9 cellular contexts compared by ENCODE assay signal in genomic region chr17:7716299-7716886, GRCh38. TPM values are rescaled to one million over a fixed set of nuclear protein-coding genes. Genes with fewer than 3 reads are reported as not detected.
DNase-seq lines count a peak whose midpoint lies in the region; ATAC-seq lines count a peak whose summit lies in the region.
"Had no signal": no experiment of that assay in that cellular context is flagged by ENCODE, and none has a peak within 500 bp of the region (broad histone marks: within the 10 kb centered on the region; RNA-seq: fewer than 3 reads in every experiment).

No MANE protein-coding gene starts in this region.

- no peak for ATAC-seq in GM18520 (IDR thresholded peaks at IDR 0.05; ENCODE audit: unreplicated experiment)

- DNase-seq in NCI-H748 (lab: John Stamatoyannopoulos, UW; ENCODE audit: unreplicated experiment) (peak; percentile 64), NCI-H748 treated with DMSO at 0.1 percent for 48 hours (lab: John Stamatoyannopoulos, UW) (no peak), adipocyte (ENCODE audit: low read depth) (no peak), islet precursor cell (peak; percentile 54), mesenteric fat pad (ENCODE audit: low spot score) (no peak)
- DNase-seq in activated T-cell treated with anti-CD3 and anti-CD28 coated beads, Interleukin-2, amount 50 U/mL, for 48 hours, result no peak

- no peak overlapping the region for H3K27ac ChIP-seq in stomach smooth muscle (ENCODE audit: low read length)

- H3K9me3 ChIP-seq in adipocyte (ENCODE audit: control insufficient read depth, low read length) (no peaks in the 10 kb centered on the region), stomach smooth muscle (ENCODE audit: control insufficient read depth in 2 of 2, low read length in 2 of 2) (no peaks in the 10 kb centered on the region)

- H3K4me1 ChIP-seq in adipocyte (ENCODE audit: control insufficient read depth, insufficient read depth, low read length) (peaks cover 7% of the 10 kb centered on the region), stomach smooth muscle (ENCODE audit: control insufficient read depth, insufficient read depth, low read length) (peaks cover 19% of the 10 kb centered on the region)

- H3K27me3 ChIP-seq in adipocyte (replicated peaks; ENCODE audit: control insufficient read depth, insufficient read depth, low read length) (peaks cover 58% of the 10 kb centered on the region), stomach smooth muscle (ENCODE audit: control insufficient read depth in 1 of 2, insufficient read depth in 2 of 2, low read length in 2 of 2) (peaks cover 24 to 30% of the 10 kb centered on the region in 2 donors)

- H3K9ac ChIP-seq in adipocyte (ENCODE audit: low read length) (peak overlapping the region; percentile 74), stomach smooth muscle (ENCODE audit: low read length in 2 of 2) (peak overlapping the region; percentile 53 to 72)

- H3K36me3 ChIP-seq in adipocyte (ENCODE audit: control insufficient read depth, insufficient read depth, low read length, severe bottlenecking) (no peaks in the 10 kb centered on the region), stomach smooth muscle (ENCODE audit: control insufficient read depth in 2 of 2, insufficient read depth in 2 of 2, low read length in 2 of 2) (no peaks in the 10 kb centered on the region)

- peak overlapping the region; percentile 80 for H3K4me3 ChIP-seq in adipocyte (ENCODE audit: low read length)
- H3K4me3 ChIP-seq in stomach smooth muscle (ENCODE audit: low read length in 2 of 2), result peak overlapping the region; percentile 64 to 72

RNA-seq across cellular contexts. Expression of gene DNAH2, which starts 1.2 kb away (rescaled TPM):
- 0.26 TPM for total RNA-seq in mesenteric fat pad
- total RNA-seq: glomerular endothelial cell had no signal

RNA-seq across cellular contexts. Expression of gene EFNB3, which starts 11.4 kb away (rescaled TPM):
- 0.58 TPM for total RNA-seq in mesenteric fat pad

RNA-seq across cellular contexts. Expression of gene WRAP53, which starts 28.1 kb away (rescaled TPM):
- total RNA-seq in mesenteric fat pad, result 4.9 TPM

RNA-seq across cellular contexts. Expression of gene TP53, which starts 29.1 kb away (rescaled TPM):
- total RNA-seq in mesenteric fat pad, result 42.3 TPM

Comparison
In these comparisons a context has a peak if more than half of its experiments do, and no peak if none do; other contexts are left out.
1. DNase-seq: peak in NCI-H748 (single experiment) and islet precursor cell (single experiment); none in NCI-H748 treated with DMSO at 0.1 percent for 48 hours (single experiment), adipocyte (single experiment), mesenteric fat pad (single experiment) and activated T-cell treated with anti-CD3 and anti-CD28 coated beads, Interleukin-2, amount 50 U/mL, for 48 hours (0 of 2).